Comparison of ENCODE assay signal across 1 cellular context in the genomic region with DNA sequence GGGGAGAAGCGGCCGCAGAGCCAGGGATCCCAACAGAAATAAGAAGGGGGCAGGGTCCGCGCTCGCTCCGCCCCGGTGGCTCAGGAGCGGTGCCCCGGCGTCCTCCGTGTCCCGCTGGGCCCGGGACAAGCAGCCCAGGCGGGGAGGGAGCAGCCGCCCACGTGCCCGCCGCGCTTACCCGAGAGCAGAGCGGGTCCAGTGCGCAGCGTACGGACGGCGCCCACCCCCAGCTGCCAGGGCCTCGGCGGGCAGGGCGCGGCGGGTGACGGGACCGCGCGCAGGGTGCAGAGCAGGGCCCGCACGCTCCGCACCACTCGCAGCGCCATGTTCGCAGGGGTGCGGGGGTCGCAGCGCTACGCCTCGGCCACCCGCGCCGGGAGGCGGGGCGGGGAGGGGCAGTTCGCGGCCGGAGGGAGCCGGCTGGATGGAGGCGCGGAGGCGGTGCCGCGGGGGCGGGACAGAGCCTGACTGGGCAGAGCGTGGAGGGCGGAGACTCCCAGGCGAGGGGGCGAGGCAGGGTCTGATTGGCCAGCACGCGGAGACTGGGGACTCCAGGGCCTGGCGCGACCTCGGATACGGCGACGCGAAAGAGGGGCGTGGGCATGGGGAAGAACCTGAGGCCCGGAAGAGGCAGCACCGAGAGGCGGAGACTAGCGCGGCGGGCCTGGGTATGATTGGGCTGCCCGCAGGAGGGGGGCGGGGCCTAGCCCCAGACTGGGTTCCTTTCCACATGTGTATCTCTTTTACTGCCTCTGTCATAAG.
TF ChIP-seq lines count a peak whose summit lies in the region.

A gene (minus strand): TSS at position 443 of the 762 bp plus-strand sequence. CDS start 117 bp downstream, at position 326.

TF ChIP-seq in HepG2, 621 proteins besides CTCF, POLR2A, EP300 and RAD21 (continued from another document and continues in another):
- TF ChIP-seq, protein P1, sequence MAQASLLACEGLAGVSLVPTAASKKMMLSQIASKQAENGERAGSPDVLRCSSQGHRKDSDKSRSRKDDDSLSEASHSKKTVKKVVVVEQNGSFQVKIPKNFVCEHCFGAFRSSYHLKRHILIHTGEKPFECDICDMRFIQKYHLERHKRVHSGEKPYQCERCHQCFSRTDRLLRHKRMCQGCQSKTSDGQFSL (CRISPR knock-in tag; IDR thresholded peaks at IDR 0.05): no peak; the same call in 1 of the 2 replicates
- TF ChIP-seq, protein P2, sequence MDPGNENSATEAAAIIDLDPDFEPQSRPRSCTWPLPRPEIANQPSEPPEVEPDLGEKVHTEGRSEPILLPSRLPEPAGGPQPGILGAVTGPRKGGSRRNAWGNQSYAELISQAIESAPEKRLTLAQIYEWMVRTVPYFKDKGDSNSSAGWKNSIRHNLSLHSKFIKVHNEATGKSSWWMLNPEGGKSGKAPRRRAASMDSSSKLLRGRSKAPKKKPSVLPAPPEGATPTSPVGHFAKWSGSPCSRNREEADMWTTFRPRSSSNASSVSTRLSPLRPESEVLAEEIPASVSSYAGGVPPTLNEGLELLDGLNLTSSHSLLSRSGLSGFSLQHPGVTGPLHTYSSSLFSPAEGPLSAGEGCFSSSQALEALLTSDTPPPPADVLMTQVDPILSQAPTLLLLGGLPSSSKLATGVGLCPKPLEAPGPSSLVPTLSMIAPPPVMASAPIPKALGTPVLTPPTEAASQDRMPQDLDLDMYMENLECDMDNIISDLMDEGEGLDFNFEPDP (CRISPR knock-in tag; conservative IDR thresholded peaks at IDR 0.05): no peak
- TF ChIP-seq MTF1 (CRISPR knock-in tag; IDR thresholded peaks at IDR 0.05): no peak
- TF ChIP-seq ZNF790 (CRISPR knock-in tag; IDR thresholded peaks at IDR 0.05; ENCODE audit: borderline replicate concordance): peak; percentile 16; the same call in 1 of the 2 replicates
- TF ChIP-seq BCL6 (CRISPR knock-in tag; IDR thresholded peaks at IDR 0.05): no peak
- no peak for TF ChIP-seq HDAC2 (CRISPR knock-in tag; IDR thresholded peaks at IDR 0.05)
- TF ChIP-seq, protein P3, sequence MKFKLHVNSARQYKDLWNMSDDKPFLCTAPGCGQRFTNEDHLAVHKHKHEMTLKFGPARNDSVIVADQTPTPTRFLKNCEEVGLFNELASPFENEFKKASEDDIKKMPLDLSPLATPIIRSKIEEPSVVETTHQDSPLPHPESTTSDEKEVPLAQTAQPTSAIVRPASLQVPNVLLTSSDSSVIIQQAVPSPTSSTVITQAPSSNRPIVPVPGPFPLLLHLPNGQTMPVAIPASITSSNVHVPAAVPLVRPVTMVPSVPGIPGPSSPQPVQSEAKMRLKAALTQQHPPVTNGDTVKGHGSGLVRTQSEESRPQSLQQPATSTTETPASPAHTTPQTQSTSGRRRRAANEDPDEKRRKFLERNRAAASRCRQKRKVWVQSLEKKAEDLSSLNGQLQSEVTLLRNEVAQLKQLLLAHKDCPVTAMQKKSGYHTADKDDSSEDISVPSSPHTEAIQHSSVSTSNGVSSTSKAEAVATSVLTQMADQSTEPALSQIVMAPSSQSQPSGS (CRISPR knock-in tag; IDR thresholded peaks at IDR 0.05): 0 out of 2 replicates have a peak, but pooled peaks have one; percentile 21
- TF ChIP-seq FOXK1 (CRISPR knock-in tag; IDR thresholded peaks at IDR 0.05; ENCODE audit: borderline replicate concordance, low read depth): no peak
- no peak for TF ChIP-seq ZEB1 (IDR thresholded peaks at IDR 0.05; ENCODE audit: insufficient replicate concordance, low read depth)
- TF ChIP-seq, protein P4, sequence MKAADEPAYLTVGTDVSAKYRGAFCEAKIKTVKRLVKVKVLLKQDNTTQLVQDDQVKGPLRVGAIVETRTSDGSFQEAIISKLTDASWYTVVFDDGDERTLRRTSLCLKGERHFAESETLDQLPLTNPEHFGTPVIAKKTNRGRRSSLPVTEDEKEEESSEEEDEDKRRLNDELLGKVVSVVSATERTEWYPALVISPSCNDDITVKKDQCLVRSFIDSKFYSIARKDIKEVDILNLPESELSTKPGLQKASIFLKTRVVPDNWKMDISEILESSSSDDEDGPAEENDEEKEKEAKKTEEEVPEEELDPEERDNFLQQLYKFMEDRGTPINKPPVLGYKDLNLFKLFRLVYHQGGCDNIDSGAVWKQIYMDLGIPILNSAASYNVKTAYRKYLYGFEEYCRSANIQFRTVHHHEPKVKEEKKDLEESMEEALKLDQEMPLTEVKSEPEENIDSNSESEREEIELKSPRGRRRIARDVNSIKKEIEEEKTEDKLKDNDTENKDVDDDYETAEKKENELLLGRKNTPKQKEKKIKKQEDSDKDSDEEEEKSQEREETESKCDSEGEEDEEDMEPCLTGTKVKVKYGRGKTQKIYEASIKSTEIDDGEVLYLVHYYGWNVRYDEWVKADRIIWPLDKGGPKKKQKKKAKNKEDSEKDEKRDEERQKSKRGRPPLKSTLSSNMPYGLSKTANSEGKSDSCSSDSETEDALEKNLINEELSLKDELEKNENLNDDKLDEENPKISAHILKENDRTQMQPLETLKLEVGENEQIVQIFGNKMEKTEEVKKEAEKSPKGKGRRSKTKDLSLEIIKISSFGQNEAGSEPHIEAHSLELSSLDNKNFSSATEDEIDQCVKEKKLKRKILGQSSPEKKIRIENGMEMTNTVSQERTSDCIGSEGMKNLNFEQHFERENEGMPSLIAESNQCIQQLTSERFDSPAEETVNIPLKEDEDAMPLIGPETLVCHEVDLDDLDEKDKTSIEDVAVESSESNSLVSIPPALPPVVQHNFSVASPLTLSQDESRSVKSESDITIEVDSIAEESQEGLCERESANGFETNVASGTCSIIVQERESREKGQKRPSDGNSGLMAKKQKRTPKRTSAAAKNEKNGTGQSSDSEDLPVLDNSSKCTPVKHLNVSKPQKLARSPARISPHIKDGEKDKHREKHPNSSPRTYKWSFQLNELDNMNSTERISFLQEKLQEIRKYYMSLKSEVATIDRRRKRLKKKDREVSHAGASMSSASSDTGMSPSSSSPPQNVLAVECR (CRISPR knock-in tag; IDR thresholded peaks at IDR 0.05; ENCODE audit: borderline replicate concordance): peak; percentile 97
- TF ChIP-seq, protein P5, sequence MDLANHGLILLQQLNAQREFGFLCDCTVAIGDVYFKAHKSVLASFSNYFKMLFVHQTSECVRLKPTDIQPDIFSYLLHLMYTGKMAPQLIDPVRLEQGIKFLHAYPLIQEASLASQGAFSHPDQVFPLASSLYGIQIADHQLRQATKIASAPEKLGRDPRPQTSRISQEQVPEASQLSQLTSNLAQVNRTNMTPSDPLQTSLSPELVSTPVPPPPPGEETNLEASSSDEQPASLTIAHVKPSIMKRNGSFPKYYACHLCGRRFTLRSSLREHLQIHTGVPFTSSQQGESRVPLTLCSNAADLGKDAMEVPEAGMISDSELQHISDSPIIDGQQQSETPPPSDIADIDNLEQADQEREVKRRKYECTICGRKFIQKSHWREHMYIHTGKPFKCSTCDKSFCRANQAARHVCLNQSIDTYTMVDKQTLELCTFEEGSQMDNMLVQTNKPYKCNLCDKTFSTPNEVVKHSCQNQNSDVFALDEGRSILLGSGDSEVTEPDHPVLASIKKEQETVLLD (CRISPR knock-in tag; IDR thresholded peaks at IDR 0.05; ENCODE audit: low read depth): peak; percentile 79
- TF ChIP-seq ZNF567 (CRISPR knock-in tag; IDR thresholded peaks at IDR 0.05; ENCODE audit: borderline replicate concordance): no peak
- TF ChIP-seq ZNF589 (CRISPR knock-in tag; conservative IDR thresholded peaks at IDR 0.05): no peak
- TF ChIP-seq, protein P6, sequence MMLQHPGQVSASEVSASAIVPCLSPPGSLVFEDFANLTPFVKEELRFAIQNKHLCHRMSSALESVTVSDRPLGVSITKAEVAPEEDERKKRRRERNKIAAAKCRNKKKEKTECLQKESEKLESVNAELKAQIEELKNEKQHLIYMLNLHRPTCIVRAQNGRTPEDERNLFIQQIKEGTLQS (CRISPR knock-in tag; IDR thresholded peaks at IDR 0.05): no peak
- peak; percentile 57; the same call in 1 of the 2 replicates for TF ChIP-seq ZNF225 (CRISPR knock-in tag; IDR thresholded peaks at IDR 0.05)
- TF ChIP-seq SMC3 (IDR thresholded peaks at IDR 0.05; ENCODE audit: low read length): no peak
- TF ChIP-seq ZNF577 (CRISPR knock-in tag; IDR thresholded peaks at IDR 0.05; ENCODE audit: borderline replicate concordance, low read depth): no peak
- TF ChIP-seq PHF21A (CRISPR knock-in tag; IDR thresholded peaks at IDR 0.05): peak; percentile 75
- TF ChIP-seq ZNF3 (CRISPR knock-in tag; IDR thresholded peaks at IDR 0.05): no peak
- TF ChIP-seq ZNF569 (CRISPR knock-in tag; IDR thresholded peaks at IDR 0.05; ENCODE audit: borderline replicate concordance): no peak
- TF ChIP-seq KDM6A (CRISPR knock-in tag; IDR thresholded peaks at IDR 0.05; ENCODE audit: low read depth): no peak
- TF ChIP-seq, protein P7, sequence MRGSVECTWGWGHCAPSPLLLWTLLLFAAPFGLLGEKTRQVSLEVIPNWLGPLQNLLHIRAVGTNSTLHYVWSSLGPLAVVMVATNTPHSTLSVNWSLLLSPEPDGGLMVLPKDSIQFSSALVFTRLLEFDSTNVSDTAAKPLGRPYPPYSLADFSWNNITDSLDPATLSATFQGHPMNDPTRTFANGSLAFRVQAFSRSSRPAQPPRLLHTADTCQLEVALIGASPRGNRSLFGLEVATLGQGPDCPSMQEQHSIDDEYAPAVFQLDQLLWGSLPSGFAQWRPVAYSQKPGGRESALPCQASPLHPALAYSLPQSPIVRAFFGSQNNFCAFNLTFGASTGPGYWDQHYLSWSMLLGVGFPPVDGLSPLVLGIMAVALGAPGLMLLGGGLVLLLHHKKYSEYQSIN (CRISPR knock-in tag; IDR thresholded peaks at IDR 0.05; ENCODE audit: borderline replicate concordance): no peak
- TF ChIP-seq STAG1 (CRISPR knock-in tag; IDR thresholded peaks at IDR 0.05): no peak
- peak; percentile 51 for TF ChIP-seq MED1 (CRISPR knock-in tag; IDR thresholded peaks at IDR 0.05)
- no peak for TF ChIP-seq ZNF792 (CRISPR knock-in tag; IDR thresholded peaks at IDR 0.05)
- TF ChIP-seq, protein P8, sequence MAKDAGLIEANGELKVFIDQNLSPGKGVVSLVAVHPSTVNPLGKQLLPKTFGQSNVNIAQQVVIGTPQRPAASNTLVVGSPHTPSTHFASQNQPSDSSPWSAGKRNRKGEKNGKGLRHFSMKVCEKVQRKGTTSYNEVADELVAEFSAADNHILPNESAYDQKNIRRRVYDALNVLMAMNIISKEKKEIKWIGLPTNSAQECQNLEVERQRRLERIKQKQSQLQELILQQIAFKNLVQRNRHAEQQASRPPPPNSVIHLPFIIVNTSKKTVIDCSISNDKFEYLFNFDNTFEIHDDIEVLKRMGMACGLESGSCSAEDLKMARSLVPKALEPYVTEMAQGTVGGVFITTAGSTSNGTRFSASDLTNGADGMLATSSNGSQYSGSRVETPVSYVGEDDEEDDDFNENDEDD (CRISPR knock-in tag; IDR thresholded peaks at IDR 0.05; ENCODE audit: borderline replicate concordance): peak; percentile 84
- 0 out of 2 replicates have a peak, but pooled peaks have one; percentile 87 for TF ChIP-seq ZNF841 (CRISPR knock-in tag; IDR thresholded peaks at IDR 0.05; ENCODE audit: borderline replicate concordance)
- peak; percentile 88 for TF ChIP-seq CCDC6 (CRISPR knock-in tag; IDR thresholded peaks at IDR 0.05)
- no peak for TF ChIP-seq ZNF615 (CRISPR knock-in tag; IDR thresholded peaks at IDR 0.05; ENCODE audit: borderline replicate concordance)
- TF ChIP-seq ZNF768 (CRISPR knock-in tag; IDR thresholded peaks at IDR 0.05): peak; percentile 74; the same call in 1 of the 2 replicates
- TF ChIP-seq ZNF20 (CRISPR knock-in tag; IDR thresholded peaks at IDR 0.05): no peak
- TF ChIP-seq ZNF749 (CRISPR knock-in tag; IDR thresholded peaks at IDR 0.05; ENCODE audit: borderline replicate concordance): peak; percentile 98
- TF ChIP-seq KLF6 (CRISPR knock-in tag; IDR thresholded peaks at IDR 0.05): peak; percentile 72; the same call in 1 of the 2 replicates
- peak; percentile 61 for TF ChIP-seq ZNF605 (CRISPR knock-in tag; IDR thresholded peaks at IDR 0.05)
- TF ChIP-seq, protein P9, sequence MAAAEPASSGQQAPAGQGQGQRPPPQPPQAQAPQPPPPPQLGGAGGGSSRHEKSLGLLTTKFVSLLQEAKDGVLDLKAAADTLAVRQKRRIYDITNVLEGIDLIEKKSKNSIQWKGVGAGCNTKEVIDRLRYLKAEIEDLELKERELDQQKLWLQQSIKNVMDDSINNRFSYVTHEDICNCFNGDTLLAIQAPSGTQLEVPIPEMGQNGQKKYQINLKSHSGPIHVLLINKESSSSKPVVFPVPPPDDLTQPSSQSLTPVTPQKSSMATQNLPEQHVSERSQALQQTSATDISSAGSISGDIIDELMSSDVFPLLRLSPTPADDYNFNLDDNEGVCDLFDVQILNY (CRISPR knock-in tag; conservative IDR thresholded peaks at IDR 0.05): peak; percentile 20; the same call in 1 of the 2 replicates
- TF ChIP-seq KLF15 (CRISPR knock-in tag; IDR thresholded peaks at IDR 0.05; ENCODE audit: borderline replicate concordance): no peak
- TF ChIP-seq, protein P10, sequence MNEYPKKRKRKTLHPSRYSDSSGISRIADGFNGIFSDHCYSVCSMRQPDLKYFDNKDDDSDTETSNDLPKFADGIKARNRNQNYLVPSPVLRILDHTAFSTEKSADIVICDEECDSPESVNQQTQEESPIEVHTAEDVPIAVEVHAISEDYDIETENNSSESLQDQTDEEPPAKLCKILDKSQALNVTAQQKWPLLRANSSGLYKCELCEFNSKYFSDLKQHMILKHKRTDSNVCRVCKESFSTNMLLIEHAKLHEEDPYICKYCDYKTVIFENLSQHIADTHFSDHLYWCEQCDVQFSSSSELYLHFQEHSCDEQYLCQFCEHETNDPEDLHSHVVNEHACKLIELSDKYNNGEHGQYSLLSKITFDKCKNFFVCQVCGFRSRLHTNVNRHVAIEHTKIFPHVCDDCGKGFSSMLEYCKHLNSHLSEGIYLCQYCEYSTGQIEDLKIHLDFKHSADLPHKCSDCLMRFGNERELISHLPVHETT (CRISPR knock-in tag; conservative IDR thresholded peaks at IDR 0.05): no peak; the same call in 1 of the 2 replicates
- TF ChIP-seq PHF5A (CRISPR knock-in tag; IDR thresholded peaks at IDR 0.05; ENCODE audit: low read depth, unreplicated experiment): no peak
- TF ChIP-seq ARID2 (CRISPR knock-in tag; IDR thresholded peaks at IDR 0.05; ENCODE audit: borderline replicate concordance): peak; percentile 86; the same call in 1 of the 2 replicates
- no peak for TF ChIP-seq ZNF350 (CRISPR knock-in tag; IDR thresholded peaks at IDR 0.05; ENCODE audit: borderline replicate concordance, low read depth)
- TF ChIP-seq, protein P11, sequence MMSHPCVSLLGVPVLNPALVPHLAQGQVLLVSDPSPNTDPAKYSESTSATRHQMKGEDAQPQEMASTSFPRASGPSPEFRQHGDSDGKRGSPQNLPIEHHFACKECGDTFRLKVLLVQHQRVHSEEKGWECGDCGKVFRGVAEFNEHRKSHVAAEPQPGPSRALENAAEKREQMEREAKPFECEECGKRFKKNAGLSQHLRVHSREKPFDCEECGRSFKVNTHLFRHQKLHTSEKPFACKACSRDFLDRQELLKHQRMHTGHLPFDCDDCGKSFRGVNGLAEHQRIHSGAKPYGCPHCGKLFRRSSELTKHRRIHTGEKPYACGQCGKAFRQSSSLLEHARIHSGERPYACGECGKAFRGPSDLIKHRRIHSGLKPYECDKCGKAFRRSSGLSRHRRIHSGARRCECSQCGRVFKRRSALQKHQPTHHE (CRISPR knock-in tag; IDR thresholded peaks at IDR 0.05; ENCODE audit: borderline replicate concordance): no peak
- no peak for TF ChIP-seq ATM (IDR thresholded peaks at IDR 0.05; ENCODE audit: borderline replicate concordance)
- TF ChIP-seq, protein P12, sequence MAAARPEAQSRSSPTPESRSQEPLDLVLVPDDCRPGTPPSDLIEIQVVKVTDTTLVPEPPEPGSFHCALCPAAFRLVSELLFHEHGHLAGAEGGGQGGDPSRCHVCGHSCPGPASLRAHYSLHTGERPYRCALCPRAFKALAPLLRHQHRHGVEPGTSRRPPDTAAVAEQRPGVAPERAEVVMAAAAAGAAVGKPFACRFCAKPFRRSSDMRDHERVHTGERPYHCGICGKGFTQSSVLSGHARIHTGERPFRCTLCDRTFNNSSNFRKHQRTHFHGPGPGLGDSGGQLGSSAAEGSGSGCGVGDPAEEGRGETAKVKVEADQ (CRISPR knock-in tag; IDR thresholded peaks at IDR 0.05; ENCODE audit: borderline replicate concordance): peak; percentile 44; the same call in 1 of the 2 replicates
- TF ChIP-seq PHB2 (IDR thresholded peaks at IDR 0.05; ENCODE audit: partially characterized antibody): no peak
- TF ChIP-seq SMYD3 (CRISPR knock-in tag; IDR thresholded peaks at IDR 0.05): no peak
